ENCODE assay signal across 23 cellular contexts in genomic region chr13:100636441-100636840, GRCh38. TPM values are rescaled to one million over a fixed set of nuclear protein-coding genes. Genes with fewer than 3 reads are reported as not detected.
DNase-seq lines count a peak whose midpoint lies in the region; ATAC-seq lines count a peak whose summit lies in the region.
"Had no signal": no experiment of that assay in that cellular context is flagged by ENCODE, and none has a peak within 500 bp of the region (broad histone marks: within the 10 kb centered on the region; RNA-seq: fewer than 3 reads in every experiment).

No MANE protein-coding gene starts in this region.

- DNase-seq in NCI-H1417 treated with DMSO at 0.1 percent for 48 hours (lab: John Stamatoyannopoulos, UW) (peak; percentile 97), NCI-H2227 treated with DMSO at 0.1 percent for 48 hours (lab: John Stamatoyannopoulos, UW) (peak; percentile 90), head of caudate nucleus (peak in 36 of 42 donors; percentile 32 to 86 (median 64)), retina (peak; percentile 52), Karpas-422 (no peak), UCSD-AML1 (lab: John Stamatoyannopoulos, UW; ENCODE audit: unreplicated experiment) (no peak)
- DNase-seq: activated CD4-positive, alpha-beta memory T cell treated with anti-CD3 and anti-CD28 coated beads for 36 hours; activated gamma-delta T cell; CD4-positive, alpha-beta memory T cell; central memory CD4-positive, alpha-beta T cell; DMS53; erythroblast; left lung; MM.1S; NCI-H2171; PC-9; small intestine; stimulated activated CD4-positive, alpha-beta T cell treated with anti-CD3 and anti-CD28 coated beads, Interleukin-4, amount 100 ng/mL, for 1 hour; stimulated activated naive CD8-positive, alpha-beta T cell treated with anti-CD3 and anti-CD28 coated beads, Interleukin-15, Interleukin-2, amounts not matched to agents 100 U/mL and 50 U/mL, for 24 hours; trophoblast cell; WERI-Rb-1 had no signal

- H3K4me3 ChIP-seq in Karpas-422 (ENCODE audit: low read length) = no peak overlapping the region
- H3K4me3 ChIP-seq: left lung, neural progenitor cell, PC-9 had no signal

- H3K9me2 ChIP-seq in Karpas-422 (replicated peaks; ENCODE audit: insufficient read depth, low read length) = no peaks in the 10 kb centered on the region

- H3K27me3 ChIP-seq in Karpas-422 (ENCODE audit: low read length) = no peaks in the 10 kb centered on the region
- H3K27me3 ChIP-seq: left lung, neural progenitor cell had no signal

- ATAC-seq in HG03378 (IDR thresholded peaks at IDR 0.05; ENCODE audit: unreplicated experiment) = no peak
- ATAC-seq: left lung; stimulated activated naive CD8-positive, alpha-beta T cell treated with anti-CD3 and anti-CD28 coated beads, Interleukin-15, Interleukin-2, amounts not matched to agents 100 U/mL and 50 U/mL, for 24 hours had no signal

- intact Hi-C loops in head of caudate nucleus (cut with DNase I) = no loop called here

- H2AFZ ChIP-seq in Karpas-422 (ENCODE audit: low read length) = no peak overlapping the region
- H2AFZ ChIP-seq: neural progenitor cell, PC-9 had no signal

- no peaks in the 10 kb centered on the region for H3K79me2 ChIP-seq in Karpas-422 (ENCODE audit: low read length)

- peaks cover 35% of the 10 kb centered on the region; the same call in 1 of the 2 replicates for H3K36me3 ChIP-seq in Karpas-422 (ENCODE audit: insufficient read depth, low read length)

- H3K4me2 ChIP-seq in Karpas-422 (ENCODE audit: low read depth, low read length, poor library complexity, severe bottlenecking) = no peak overlapping the region
- H3K4me2 ChIP-seq: neural progenitor cell, PC-9 had no signal

- no peaks in the 10 kb centered on the region for H3K4me1 ChIP-seq in Karpas-422 (ENCODE audit: low read length)
- H3K4me1 ChIP-seq: left lung had no signal

- no peaks in the 10 kb centered on the region for H3K9me3 ChIP-seq in Karpas-422 (ENCODE audit: low read length)
- H3K9me3 ChIP-seq: left lung had no signal

- H4K20me1 ChIP-seq in Karpas-422 (ENCODE audit: insufficient read depth, low read depth, low read length) = no peaks in the 10 kb centered on the region

- H3K9ac ChIP-seq in Karpas-422 (ENCODE audit: low read length) = no peak overlapping the region
- H3K9ac ChIP-seq: neural progenitor cell had no signal

- no peak overlapping the region for H3K27ac ChIP-seq in Karpas-422 (ENCODE audit: low read length)
- H3K27ac ChIP-seq: left lung, neural progenitor cell, PC-9, WERI-Rb-1 had no signal

RNA-seq across cellular contexts. Expression of gene TMTC4, which starts 38.2 kb away (rescaled TPM):
- 62.7 and 66.7 TPM in 2 replicates for total RNA-seq in Karpas-422 (2014; rRNA removed; shearing (Covaris generic); ENCODE audit: low replicate concordance)

RNA-seq across cellular contexts. Expression of gene GGACT, which starts 47.9 kb away (rescaled TPM):
- total RNA-seq in Karpas-422 (2014; rRNA removed; shearing (Covaris generic); ENCODE audit: low replicate concordance) = 8.8 and 12.4 TPM in 2 replicates

Comparison
In these comparisons a context has a peak if more than half of its experiments do, and no peak if none do; other contexts are left out.
1. DNase-seq: peak in NCI-H1417 treated with DMSO at 0.1 percent for 48 hours (single experiment), NCI-H2227 treated with DMSO at 0.1 percent for 48 hours (single experiment), head of caudate nucleus (36 of 42) and retina (single experiment); none in Karpas-422 (single experiment) and UCSD-AML1 (single experiment).